15 cellular contexts compared by ENCODE assay signal in the genomic region with DNA sequence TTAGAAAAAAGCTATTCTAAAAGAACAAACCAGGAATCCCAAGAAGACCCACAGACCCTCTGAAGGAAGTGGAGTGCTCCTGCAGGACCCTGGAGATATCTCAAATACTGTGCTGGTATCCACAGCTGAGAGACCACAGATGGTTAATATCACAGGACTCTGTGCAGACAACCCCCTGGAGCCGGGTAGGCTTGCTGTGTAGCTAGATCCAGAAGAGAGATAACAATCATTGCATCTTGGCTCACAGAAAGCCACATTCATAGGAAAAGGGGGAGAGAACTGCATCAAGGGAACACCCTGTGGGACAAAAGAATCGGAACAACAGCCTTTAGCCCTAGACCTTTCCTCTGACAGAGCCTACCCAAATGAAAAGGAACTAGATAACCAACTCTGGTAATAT.
A peak's percentile ranks its signal among the peaks of the same experiment; 100 is the strongest.
DNase-seq lines count a peak whose midpoint lies in the region; ATAC-seq lines count a peak whose summit lies in the region.
"Had no signal": no experiment of that assay in that cellular context is flagged by ENCODE, and none has a peak within 500 bp of the region (broad histone marks: within the 10 kb centered on the region; RNA-seq: fewer than 3 reads in every experiment).

No MANE protein-coding gene starts in this region.

- DNase-seq in DMS 273 (lab: John Stamatoyannopoulos, UW; ENCODE audit: unreplicated experiment) (peak; percentile 7), DMS 273 treated with DMSO at 0.1 percent for 48 hours (lab: John Stamatoyannopoulos, UW) (no peak), M059J (ENCODE audit: low read depth) (peak; percentile 25), amniotic epithelial cell (ENCODE audit: low read depth) (peak; percentile 4), Right ventricle myocardium inferior (ENCODE audit: missing footprints) (no peak)
- no peak for DNase-seq in stimulated activated CD8-positive, alpha-beta memory T cell treated with anti-CD3 and anti-CD28 coated beads, Interleukin-4, amount 100 ng/mL, for 48 hours
- DNase-seq: Caco-2; CD4-positive, CD25-positive, alpha-beta regulatory T cell; CD8-positive, alpha-beta T cell; DMS53; DMS79 treated with DMSO at 0.1 percent for 48 hours; GF-D8; H9 had no signal

- intact Hi-C loops in Right ventricle myocardium inferior (cut with DNase I) = no loop called here

- no peak for ATAC-seq in Right ventricle myocardium inferior
- ATAC-seq: CD8-positive, alpha-beta T cell; GM23338; HCT116 had no signal

Comparison
In these comparisons a context has a peak if more than half of its experiments do, and no peak if none do; other contexts are left out.
1. DNase-seq: peak in DMS 273 (single experiment), M059J (single experiment) and amniotic epithelial cell (single experiment); none in DMS 273 treated with DMSO at 0.1 percent for 48 hours (single experiment), Right ventricle myocardium inferior (single experiment) and stimulated activated CD8-positive, alpha-beta memory T cell treated with anti-CD3 and anti-CD28 coated beads, Interleukin-4, amount 100 ng/mL, for 48 hours (single experiment).